Comparison of ENCODE assay signal across 1 cellular context in the genomic region with DNA sequence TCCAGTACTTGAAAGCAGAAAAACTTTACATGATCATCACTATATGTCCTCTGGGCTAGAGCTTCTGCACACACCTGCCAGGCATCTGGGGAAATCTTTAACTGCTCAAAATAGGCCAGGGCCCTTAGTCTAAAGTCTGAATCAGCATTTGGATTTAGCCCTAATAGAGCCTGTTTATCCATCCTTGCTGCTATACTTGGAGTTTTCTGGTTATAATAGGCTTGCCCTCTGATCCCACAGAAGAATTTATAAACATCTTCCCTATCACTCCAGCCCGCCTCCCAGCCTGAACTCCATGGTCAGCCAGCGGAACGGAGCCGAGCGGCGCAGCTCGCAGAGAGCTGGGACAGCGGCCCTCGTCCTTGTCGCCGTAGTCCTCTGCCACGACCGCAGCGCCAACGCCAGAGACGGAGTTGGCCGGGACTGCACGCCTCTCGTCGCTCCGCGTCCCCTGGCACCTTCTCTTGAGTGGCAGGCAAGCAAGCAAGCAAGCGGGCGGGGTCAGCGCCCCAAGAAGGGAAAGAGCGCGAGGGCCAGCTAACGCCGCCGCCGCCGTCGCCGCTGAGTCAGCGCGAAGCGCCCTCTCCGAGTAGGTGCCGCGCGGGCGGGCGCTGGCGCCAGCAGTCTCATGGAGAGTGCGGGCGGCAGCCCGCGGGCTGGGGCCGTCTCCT.
TF ChIP-seq lines count a peak whose summit lies in the region.

No MANE protein-coding gene starts in this region.

TF ChIP-seq in HepG2, 621 proteins besides CTCF, POLR2A, EP300 and RAD21 (continued from another document and continues in another):
- TF ChIP-seq, protein P1, sequence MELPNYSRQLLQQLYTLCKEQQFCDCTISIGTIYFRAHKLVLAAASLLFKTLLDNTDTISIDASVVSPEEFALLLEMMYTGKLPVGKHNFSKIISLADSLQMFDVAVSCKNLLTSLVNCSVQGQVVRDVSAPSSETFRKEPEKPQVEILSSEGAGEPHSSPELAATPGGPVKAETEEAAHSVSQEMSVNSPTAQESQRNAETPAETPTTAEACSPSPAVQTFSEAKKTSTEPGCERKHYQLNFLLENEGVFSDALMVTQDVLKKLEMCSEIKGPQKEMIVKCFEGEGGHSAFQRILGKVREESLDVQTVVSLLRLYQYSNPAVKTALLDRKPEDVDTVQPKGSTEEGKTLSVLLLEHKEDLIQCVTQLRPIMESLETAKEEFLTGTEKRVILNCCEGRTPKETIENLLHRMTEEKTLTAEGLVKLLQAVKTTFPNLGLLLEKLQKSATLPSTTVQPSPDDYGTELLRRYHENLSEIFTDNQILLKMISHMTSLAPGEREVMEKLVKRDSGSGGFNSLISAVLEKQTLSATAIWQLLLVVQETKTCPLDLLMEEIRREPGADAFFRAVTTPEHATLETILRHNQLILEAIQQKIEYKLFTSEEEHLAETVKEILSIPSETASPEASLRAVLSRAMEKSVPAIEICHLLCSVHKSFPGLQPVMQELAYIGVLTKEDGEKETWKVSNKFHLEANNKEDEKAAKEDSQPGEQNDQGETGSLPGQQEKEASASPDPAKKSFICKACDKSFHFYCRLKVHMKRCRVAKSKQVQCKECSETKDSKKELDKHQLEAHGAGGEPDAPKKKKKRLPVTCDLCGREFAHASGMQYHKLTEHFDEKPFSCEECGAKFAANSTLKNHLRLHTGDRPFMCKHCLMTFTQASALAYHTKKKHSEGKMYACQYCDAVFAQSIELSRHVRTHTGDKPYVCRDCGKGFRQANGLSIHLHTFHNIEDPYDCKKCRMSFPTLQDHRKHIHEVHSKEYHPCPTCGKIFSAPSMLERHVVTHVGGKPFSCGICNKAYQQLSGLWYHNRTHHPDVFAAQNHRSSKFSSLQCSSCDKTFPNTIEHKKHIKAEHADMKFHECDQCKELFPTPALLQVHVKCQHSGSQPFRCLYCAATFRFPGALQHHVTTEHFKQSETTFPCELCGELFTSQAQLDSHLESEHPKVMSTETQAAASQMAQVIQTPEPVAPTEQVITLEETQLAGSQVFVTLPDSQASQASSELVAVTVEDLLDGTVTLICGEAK (IDR thresholded peaks at IDR 0.05): no peak
- TF ChIP-seq, protein P1 (CRISPR knock-in tag; IDR thresholded peaks at IDR 0.05): peak; percentile 79; the same call in 1 of the 2 replicates
- TF ChIP-seq CBX5 (CRISPR knock-in tag; IDR thresholded peaks at IDR 0.05; ENCODE audit: borderline replicate concordance) (peak; percentile 74; the same call in 1 of the 2 replicates), ZSCAN21 (CRISPR knock-in tag; IDR thresholded peaks at IDR 0.05; ENCODE audit: borderline replicate concordance) (peak; percentile 90), ZBTB1 (CRISPR knock-in tag; IDR thresholded peaks at IDR 0.05; ENCODE audit: borderline replicate concordance) (no peak), ZNF703 (CRISPR knock-in tag; IDR thresholded peaks at IDR 0.05; ENCODE audit: borderline replicate concordance) (no peak), ZNF670 (CRISPR knock-in tag; IDR thresholded peaks at IDR 0.05; ENCODE audit: borderline replicate concordance) (peak; percentile 22; the same call in 1 of the 2 replicates), ELF4 (CRISPR knock-in tag; IDR thresholded peaks at IDR 0.05; ENCODE audit: borderline replicate concordance) (no peak), ZSCAN12 (CRISPR knock-in tag; IDR thresholded peaks at IDR 0.05) (peak; percentile 43; the same call in 1 of the 2 replicates), ZNF282 (IDR thresholded peaks at IDR 0.05; ENCODE audit: partially characterized antibody) (no peak), ISX (CRISPR knock-in tag; conservative IDR thresholded peaks at IDR 0.05) (no peak), RFXANK (CRISPR knock-in tag; IDR thresholded peaks at IDR 0.05) (no peak), HES4 (CRISPR knock-in tag; IDR thresholded peaks at IDR 0.05; ENCODE audit: borderline replicate concordance) (no peak), GZF1 (CRISPR knock-in tag; IDR thresholded peaks at IDR 0.05) (no peak), TEAD3 (CRISPR knock-in tag; optimal IDR thresholded peaks at IDR 0.05; ENCODE audit: borderline replicate concordance) (peak; percentile 42), HOXA9 (CRISPR knock-in tag; IDR thresholded peaks at IDR 0.05; ENCODE audit: borderline replicate concordance) (peak; percentile 86), HOXA3 (CRISPR knock-in tag; IDR thresholded peaks at IDR 0.05) (peak; percentile 76), ZNF546 (CRISPR knock-in tag; conservative IDR thresholded peaks at IDR 0.05) (0 out of 2 replicates have a peak, but pooled peaks have one; percentile 77), MXD3 (CRISPR knock-in tag; IDR thresholded peaks at IDR 0.05) (peak; percentile 94), ZNF530 (CRISPR knock-in tag; IDR thresholded peaks at IDR 0.05; ENCODE audit: low read depth) (no peak), KMT2A (CRISPR knock-in tag; IDR thresholded peaks at IDR 0.05) (peak; percentile 90), STAG1 (CRISPR knock-in tag; IDR thresholded peaks at IDR 0.05) (peak; percentile 10; the same call in 1 of the 2 replicates), UBTF (CRISPR knock-in tag; IDR thresholded peaks at IDR 0.05) (peak; percentile 100), ZNF143 (CRISPR knock-in tag; IDR thresholded peaks at IDR 0.05) (no peak), ZNF543 (CRISPR knock-in tag; IDR thresholded peaks at IDR 0.05) (0 out of 2 replicates have a peak, but pooled peaks have one; percentile 46), ARNTL (CRISPR knock-in tag; IDR thresholded peaks at IDR 0.05) (no peak), ZNF569 (CRISPR knock-in tag; IDR thresholded peaks at IDR 0.05; ENCODE audit: borderline replicate concordance) (no peak)
- TF ChIP-seq, protein P2, sequence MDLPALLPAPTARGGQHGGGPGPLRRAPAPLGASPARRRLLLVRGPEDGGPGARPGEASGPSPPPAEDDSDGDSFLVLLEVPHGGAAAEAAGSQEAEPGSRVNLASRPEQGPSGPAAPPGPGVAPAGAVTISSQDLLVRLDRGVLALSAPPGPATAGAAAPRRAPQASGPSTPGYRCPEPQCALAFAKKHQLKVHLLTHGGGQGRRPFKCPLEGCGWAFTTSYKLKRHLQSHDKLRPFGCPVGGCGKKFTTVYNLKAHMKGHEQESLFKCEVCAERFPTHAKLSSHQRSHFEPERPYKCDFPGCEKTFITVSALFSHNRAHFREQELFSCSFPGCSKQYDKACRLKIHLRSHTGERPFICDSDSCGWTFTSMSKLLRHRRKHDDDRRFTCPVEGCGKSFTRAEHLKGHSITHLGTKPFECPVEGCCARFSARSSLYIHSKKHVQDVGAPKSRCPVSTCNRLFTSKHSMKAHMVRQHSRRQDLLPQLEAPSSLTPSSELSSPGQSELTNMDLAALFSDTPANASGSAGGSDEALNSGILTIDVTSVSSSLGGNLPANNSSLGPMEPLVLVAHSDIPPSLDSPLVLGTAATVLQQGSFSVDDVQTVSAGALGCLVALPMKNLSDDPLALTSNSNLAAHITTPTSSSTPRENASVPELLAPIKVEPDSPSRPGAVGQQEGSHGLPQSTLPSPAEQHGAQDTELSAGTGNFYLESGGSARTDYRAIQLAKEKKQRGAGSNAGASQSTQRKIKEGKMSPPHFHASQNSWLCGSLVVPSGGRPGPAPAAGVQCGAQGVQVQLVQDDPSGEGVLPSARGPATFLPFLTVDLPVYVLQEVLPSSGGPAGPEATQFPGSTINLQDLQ (CRISPR knock-in tag; IDR thresholded peaks at IDR 0.05): no peak
- TF ChIP-seq, protein P3, sequence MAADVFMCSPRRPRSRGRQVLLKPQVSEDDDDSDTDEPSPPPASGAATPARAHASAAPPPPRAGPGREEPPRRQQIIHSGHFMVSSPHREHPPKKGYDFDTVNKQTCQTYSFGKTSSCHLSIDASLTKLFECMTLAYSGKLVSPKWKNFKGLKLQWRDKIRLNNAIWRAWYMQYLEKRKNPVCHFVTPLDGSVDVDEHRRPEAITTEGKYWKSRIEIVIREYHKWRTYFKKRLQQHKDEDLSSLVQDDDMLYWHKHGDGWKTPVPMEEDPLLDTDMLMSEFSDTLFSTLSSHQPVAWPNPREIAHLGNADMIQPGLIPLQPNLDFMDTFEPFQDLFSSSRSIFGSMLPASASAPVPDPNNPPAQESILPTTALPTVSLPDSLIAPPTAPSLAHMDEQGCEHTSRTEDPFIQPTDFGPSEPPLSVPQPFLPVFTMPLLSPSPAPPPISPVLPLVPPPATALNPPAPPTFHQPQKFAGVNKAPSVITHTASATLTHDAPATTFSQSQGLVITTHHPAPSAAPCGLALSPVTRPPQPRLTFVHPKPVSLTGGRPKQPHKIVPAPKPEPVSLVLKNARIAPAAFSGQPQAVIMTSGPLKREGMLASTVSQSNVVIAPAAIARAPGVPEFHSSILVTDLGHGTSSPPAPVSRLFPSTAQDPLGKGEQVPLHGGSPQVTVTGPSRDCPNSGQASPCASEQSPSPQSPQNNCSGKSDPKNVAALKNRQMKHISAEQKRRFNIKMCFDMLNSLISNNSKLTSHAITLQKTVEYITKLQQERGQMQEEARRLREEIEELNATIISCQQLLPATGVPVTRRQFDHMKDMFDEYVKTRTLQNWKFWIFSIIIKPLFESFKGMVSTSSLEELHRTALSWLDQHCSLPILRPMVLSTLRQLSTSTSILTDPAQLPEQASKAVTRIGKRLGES (CRISPR knock-in tag; IDR thresholded peaks at IDR 0.05; ENCODE audit: borderline replicate concordance): no peak
- TF ChIP-seq, protein P4, sequence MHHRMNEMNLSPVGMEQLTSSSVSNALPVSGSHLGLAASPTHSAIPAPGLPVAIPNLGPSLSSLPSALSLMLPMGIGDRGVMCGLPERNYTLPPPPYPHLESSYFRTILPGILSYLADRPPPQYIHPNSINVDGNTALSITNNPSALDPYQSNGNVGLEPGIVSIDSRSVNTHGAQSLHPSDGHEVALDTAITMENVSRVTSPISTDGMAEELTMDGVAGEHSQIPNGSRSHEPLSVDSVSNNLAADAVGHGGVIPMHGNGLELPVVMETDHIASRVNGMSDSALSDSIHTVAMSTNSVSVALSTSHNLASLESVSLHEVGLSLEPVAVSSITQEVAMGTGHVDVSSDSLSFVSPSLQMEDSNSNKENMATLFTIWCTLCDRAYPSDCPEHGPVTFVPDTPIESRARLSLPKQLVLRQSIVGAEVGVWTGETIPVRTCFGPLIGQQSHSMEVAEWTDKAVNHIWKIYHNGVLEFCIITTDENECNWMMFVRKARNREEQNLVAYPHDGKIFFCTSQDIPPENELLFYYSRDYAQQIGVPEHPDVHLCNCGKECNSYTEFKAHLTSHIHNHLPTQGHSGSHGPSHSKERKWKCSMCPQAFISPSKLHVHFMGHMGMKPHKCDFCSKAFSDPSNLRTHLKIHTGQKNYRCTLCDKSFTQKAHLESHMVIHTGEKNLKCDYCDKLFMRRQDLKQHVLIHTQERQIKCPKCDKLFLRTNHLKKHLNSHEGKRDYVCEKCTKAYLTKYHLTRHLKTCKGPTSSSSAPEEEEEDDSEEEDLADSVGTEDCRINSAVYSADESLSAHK (CRISPR knock-in tag; IDR thresholded peaks at IDR 0.05; ENCODE audit: borderline replicate concordance): no peak
- TF ChIP-seq, protein P5, sequence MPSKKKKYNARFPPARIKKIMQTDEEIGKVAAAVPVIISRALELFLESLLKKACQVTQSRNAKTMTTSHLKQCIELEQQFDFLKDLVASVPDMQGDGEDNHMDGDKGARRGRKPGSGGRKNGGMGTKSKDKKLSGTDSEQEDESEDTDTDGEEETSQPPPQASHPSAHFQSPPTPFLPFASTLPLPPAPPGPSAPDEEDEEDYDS (CRISPR knock-in tag; IDR thresholded peaks at IDR 0.05): 0 out of 2 replicates have a peak, but pooled peaks have one; percentile 57
- TF ChIP-seq, protein P6, sequence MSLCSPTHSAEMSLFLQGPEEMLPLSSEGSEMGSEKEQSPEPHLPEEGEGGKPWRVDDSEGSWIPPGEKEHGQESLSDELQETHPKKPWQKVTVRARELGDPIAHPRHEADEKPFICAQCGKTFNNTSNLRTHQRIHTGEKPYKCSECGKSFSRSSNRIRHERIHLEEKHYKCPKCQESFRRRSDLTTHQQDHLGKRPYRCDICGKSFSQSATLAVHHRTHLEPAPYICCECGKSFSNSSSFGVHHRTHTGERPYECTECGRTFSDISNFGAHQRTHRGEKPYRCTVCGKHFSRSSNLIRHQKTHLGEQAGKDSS (CRISPR knock-in tag; IDR thresholded peaks at IDR 0.05; ENCODE audit: borderline replicate concordance, low read depth): peak; percentile 88; the same call in 1 of the 2 replicates
